ENCODE assay signal across 16 cellular contexts in the genomic region with DNA sequence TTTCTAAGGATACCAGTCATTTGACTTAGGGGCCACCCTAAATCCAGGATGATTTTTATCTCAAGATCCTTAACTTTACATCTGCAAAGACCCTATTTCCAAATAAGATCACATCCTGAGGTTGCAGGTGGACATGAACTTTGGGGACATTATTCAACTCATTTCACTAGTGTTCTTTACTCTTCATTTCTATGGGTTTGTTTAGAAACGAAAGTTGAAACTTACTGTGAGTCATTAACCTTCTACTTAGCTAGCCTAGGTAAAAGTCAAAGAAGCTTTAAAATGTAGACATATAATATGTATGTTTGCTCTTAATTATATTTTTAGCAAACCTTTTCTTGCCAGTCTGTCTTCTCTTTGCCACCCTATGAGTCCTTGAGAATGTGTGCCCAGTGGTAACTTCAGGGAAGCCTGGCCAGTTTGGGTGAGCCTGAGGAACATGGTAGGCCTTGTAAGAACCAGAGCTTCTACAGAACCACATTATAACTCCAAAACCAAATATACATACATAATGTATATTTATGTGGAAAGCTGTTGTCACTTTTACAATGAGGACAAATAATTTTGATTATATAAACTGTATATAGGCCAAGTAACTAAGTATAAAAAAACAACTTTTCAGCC. TPM values are rescaled to one million over a fixed set of nuclear protein-coding genes. Genes with fewer than 3 reads are reported as not detected.
A peak's percentile ranks its signal among the peaks of the same experiment; 100 is the strongest.
DNase-seq lines count a peak whose midpoint lies in the region; ATAC-seq and TF ChIP-seq lines count a peak whose summit lies in the region.
"Had no signal": no experiment of that assay in that cellular context is flagged by ENCODE, and none has a peak within 500 bp of the region (broad histone marks: within the 10 kb centered on the region; RNA-seq: fewer than 3 reads in every experiment).

No MANE protein-coding gene starts in this region.

- H3K27me3 Mint-ChIP-seq in WTC11 (ENCODE audit: low read depth) = no peaks in the 10 kb centered on the region
- H3K27me3 Mint-ChIP-seq in natural killer cell treated with Interleukin-12 subunit alpha and Interleukin-12 subunit beta and Interleukin-15 and Interleukin-18, amount 100 ng/mL, for 72 hours = no peaks in the 10 kb centered on the region

- H3K36me3 Mint-ChIP-seq in WTC11 = peaks cover 14% of the 10 kb centered on the region
- no peaks in the 10 kb centered on the region for H3K36me3 Mint-ChIP-seq in natural killer cell treated with Interleukin-12 subunit alpha and Interleukin-12 subunit beta and Interleukin-15 and Interleukin-18, amount 100 ng/mL, for 72 hours

- no peak for TF ChIP-seq CTCF in WTC11 (IDR thresholded peaks at IDR 0.05)

- DNase-seq in NCI-H510A treated with DMSO at 0.1 percent for 48 hours (lab: John Stamatoyannopoulos, UW) = peak; percentile 11
- DNase-seq in NCI-H510A (lab: John Stamatoyannopoulos, UW) = no peak
- no peak for DNase-seq in WTC11 (ENCODE audit: low spot score)
- DNase-seq in natural killer cell treated with Interleukin-12 subunit alpha and Interleukin-12 subunit beta and Interleukin-15 and Interleukin-18, amount 100 ng/mL, for 72 hours (ENCODE audit: low spot score) = no peak
- DNase-seq in NCI-H82 treated with DMSO at 0.1 percent for 48 hours (lab: John Stamatoyannopoulos, UW; ENCODE audit: unreplicated experiment) = no peak
- DNase-seq in putamen (ENCODE audit: low spot score) = no peak
- DNase-seq in SW 1271 (lab: John Stamatoyannopoulos, UW) = no peak
- DNase-seq: activated CD4-positive, alpha-beta T cell treated with anti-CD3 and anti-CD28 coated beads for 1 hour; central memory CD4-positive, alpha-beta T cell; gastrocnemius medialis; KBM-7; NCI-H1417 treated with DMSO at 0.1 percent for 48 hours; NCI-H446; stomach had no signal

- CTCF ChIA-PET in WTC11 (lab: Charles Lee) = interaction anchor here (1.0 kb wide), 1 partner anchor 9 kb away, joined by 3 read pairs; no protein-coding TSS in a partner anchor

- POLR2A ChIA-PET in WTC11 (lab: Charles Lee) = interaction anchor here (0.5 kb wide), 1 partner anchor 33 kb away, joined by 3 read pairs; no protein-coding TSS in a partner anchor

- no peaks in the 10 kb centered on the region for H3K9me3 Mint-ChIP-seq in WTC11
- no peaks in the 10 kb centered on the region for H3K9me3 Mint-ChIP-seq in natural killer cell treated with Interleukin-12 subunit alpha and Interleukin-12 subunit beta and Interleukin-15 and Interleukin-18, amount 100 ng/mL, for 72 hours

- H3K4me3 Mint-ChIP-seq in WTC11 = no peak overlapping the region
- H3K4me3 Mint-ChIP-seq in natural killer cell treated with Interleukin-12 subunit alpha and Interleukin-12 subunit beta and Interleukin-15 and Interleukin-18, amount 100 ng/mL, for 72 hours = peak overlapping the region; percentile 14

- peak; percentile 60 for ATAC-seq in HG02610 (IDR thresholded peaks at IDR 0.05; ENCODE audit: unreplicated experiment)
- no peak for ATAC-seq in WTC11
- peak in 1 of 2 donors; percentile 49 for ATAC-seq in natural killer cell treated with Interleukin-12 subunit alpha and Interleukin-12 subunit beta and Interleukin-15 and Interleukin-18, amount 100 ng/mL, for 72 hours
- ATAC-seq: gastrocnemius medialis, sciatic nerve had no signal

- H3K4me1 Mint-ChIP-seq in WTC11 = peaks cover 6% of the 10 kb centered on the region
- peaks cover 38 to 42% of the 10 kb centered on the region in 2 donors for H3K4me1 Mint-ChIP-seq in natural killer cell treated with Interleukin-12 subunit alpha and Interleukin-12 subunit beta and Interleukin-15 and Interleukin-18, amount 100 ng/mL, for 72 hours (ENCODE audit: low read depth in 2 of 2)

- peak overlapping the region; percentile 47; the same call in 1 of the 2 replicates for H3K27ac Mint-ChIP-seq in WTC11
- peak overlapping the region; percentile 53 to 66 for H3K27ac Mint-ChIP-seq in natural killer cell treated with Interleukin-12 subunit alpha and Interleukin-12 subunit beta and Interleukin-15 and Interleukin-18, amount 100 ng/mL, for 72 hours

TF ChIP-seq in WTC11, 78 proteins besides CTCF, POLR2A, EP300 and RAD21:
- TF ChIP-seq TP53 (CRISPR knock-in tag; IDR thresholded peaks at IDR 0.05) = no peak
- TF ChIP-seq, protein P1, sequence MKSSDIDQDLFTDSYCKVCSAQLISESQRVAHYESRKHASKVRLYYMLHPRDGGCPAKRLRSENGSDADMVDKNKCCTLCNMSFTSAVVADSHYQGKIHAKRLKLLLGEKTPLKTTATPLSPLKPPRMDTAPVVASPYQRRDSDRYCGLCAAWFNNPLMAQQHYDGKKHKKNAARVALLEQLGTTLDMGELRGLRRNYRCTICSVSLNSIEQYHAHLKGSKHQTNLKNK (CRISPR knock-in tag; IDR thresholded peaks at IDR 0.05) = no peak
- TF ChIP-seq, protein P2, sequence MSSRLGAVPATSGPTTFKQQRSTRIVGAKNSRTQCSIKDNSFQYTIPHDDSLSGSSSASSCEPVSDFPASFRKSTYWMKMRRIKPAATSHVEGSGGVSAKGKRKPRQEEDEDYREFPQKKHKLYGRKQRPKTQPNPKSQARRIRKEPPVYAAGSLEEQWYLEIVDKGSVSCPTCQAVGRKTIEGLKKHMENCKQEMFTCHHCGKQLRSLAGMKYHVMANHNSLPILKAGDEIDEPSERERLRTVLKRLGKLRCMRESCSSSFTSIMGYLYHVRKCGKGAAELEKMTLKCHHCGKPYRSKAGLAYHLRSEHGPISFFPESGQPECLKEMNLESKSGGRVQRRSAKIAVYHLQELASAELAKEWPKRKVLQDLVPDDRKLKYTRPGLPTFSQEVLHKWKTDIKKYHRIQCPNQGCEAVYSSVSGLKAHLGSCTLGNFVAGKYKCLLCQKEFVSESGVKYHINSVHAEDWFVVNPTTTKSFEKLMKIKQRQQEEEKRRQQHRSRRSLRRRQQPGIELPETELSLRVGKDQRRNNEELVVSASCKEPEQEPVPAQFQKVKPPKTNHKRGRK (CRISPR knock-in tag; IDR thresholded peaks at IDR 0.05; ENCODE audit: borderline replicate concordance) = no peak
- TF ChIP-seq ATF1 (CRISPR knock-in tag; IDR thresholded peaks at IDR 0.05) = no peak
- TF ChIP-seq, protein P3, sequence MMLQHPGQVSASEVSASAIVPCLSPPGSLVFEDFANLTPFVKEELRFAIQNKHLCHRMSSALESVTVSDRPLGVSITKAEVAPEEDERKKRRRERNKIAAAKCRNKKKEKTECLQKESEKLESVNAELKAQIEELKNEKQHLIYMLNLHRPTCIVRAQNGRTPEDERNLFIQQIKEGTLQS (CRISPR knock-in tag; conservative IDR thresholded peaks at IDR 0.05) = no peak
- TF ChIP-seq ESRRA (CRISPR knock-in tag; IDR thresholded peaks at IDR 0.05; ENCODE audit: borderline replicate concordance) = no peak
- no peak for TF ChIP-seq MXD4 (CRISPR knock-in tag; IDR thresholded peaks at IDR 0.05; ENCODE audit: borderline replicate concordance)
- TF ChIP-seq EMX1 (CRISPR knock-in tag; IDR thresholded peaks at IDR 0.05) = no peak
- no peak for TF ChIP-seq CBFB (CRISPR knock-in tag; IDR thresholded peaks at IDR 0.05; ENCODE audit: low read depth)
- TF ChIP-seq RELA (CRISPR knock-in tag; IDR thresholded peaks at IDR 0.05; ENCODE audit: borderline replicate concordance) = no peak
- TF ChIP-seq ZNF317 (CRISPR knock-in tag; IDR thresholded peaks at IDR 0.05; ENCODE audit: borderline replicate concordance, low read depth) = no peak
- no peak for TF ChIP-seq SMAD3 (CRISPR knock-in tag; IDR thresholded peaks at IDR 0.05; ENCODE audit: borderline replicate concordance)

RNA-seq across cellular contexts. Expression of a gene that starts 38.4 kb away (rescaled TPM):
- total RNA-seq in WTC11 (2021) = 177 to 181 TPM (median 178 TPM) in 3 replicates
- total RNA-seq in natural killer cell treated with Interleukin-12 subunit alpha and Interleukin-12 subunit beta and Interleukin-15 and Interleukin-18, amount 100 ng/mL, for 72 hours = 10 to 100 TPM; 73.4 to 94.7 TPM
